In the genomic region with DNA sequence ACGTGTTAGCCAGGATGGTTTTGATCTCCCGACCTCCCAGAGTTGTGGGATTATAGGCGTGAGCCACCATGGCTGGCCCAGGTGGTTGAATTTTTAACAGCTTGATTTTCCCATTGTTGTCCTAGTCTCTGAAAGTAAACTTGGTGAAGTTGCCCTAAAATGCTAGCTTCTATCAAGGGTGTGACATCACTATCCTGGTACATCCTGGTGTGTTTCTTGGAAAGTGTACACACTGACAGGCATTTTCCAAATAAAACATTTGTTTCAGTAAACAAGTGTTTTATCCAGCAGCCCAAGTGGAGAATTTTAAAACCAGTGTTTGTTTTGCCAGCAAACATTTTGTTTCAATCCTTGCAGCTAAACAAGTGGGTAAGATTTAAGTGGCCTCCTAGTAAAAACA, we compare ENCODE assay signal across 22 cellular contexts.
"Had no signal": no experiment of that assay in that cellular context is flagged by ENCODE, and none has a peak within 500 bp of the region (broad histone marks: within the 10 kb centered on the region; RNA-seq: fewer than 3 reads in every experiment).

No MANE protein-coding gene starts in this region.

- H3K27ac ChIP-seq: HL-60, SJSA1, SK-N-MC had no signal

- DNase-seq: KBM-7, MV-4-11, NCI-H1048, NCI-H1105 treated with DMSO at 0.1 percent for 48 hours, NCI-H1417 treated with DMSO at 0.1 percent for 48 hours, NCI-H146, NCI-H1694 treated with DMSO at 0.1 percent for 48 hours, NCI-H1930, NCI-H2081, NCI-H2171, NCI-H226, NCI-H446, NCI-H510A, NCI-H524 treated with DMSO at 0.1 percent for 48 hours, NCI-H69, NCI-H774, Right ventricle myocardium superior, RPMI8226, SIG-M5 had no signal

- H3K27me3 ChIP-seq: SJSA1 had no signal

- H3K36me3 ChIP-seq: SJSA1 had no signal

- H3K4me3 ChIP-seq: SJSA1, SK-N-MC had no signal

- H3K4me1 ChIP-seq: SJSA1 had no signal

- H3K9me3 ChIP-seq: SJSA1 had no signal
